ENCODE assay signal across 8 cellular contexts in the genomic region with DNA sequence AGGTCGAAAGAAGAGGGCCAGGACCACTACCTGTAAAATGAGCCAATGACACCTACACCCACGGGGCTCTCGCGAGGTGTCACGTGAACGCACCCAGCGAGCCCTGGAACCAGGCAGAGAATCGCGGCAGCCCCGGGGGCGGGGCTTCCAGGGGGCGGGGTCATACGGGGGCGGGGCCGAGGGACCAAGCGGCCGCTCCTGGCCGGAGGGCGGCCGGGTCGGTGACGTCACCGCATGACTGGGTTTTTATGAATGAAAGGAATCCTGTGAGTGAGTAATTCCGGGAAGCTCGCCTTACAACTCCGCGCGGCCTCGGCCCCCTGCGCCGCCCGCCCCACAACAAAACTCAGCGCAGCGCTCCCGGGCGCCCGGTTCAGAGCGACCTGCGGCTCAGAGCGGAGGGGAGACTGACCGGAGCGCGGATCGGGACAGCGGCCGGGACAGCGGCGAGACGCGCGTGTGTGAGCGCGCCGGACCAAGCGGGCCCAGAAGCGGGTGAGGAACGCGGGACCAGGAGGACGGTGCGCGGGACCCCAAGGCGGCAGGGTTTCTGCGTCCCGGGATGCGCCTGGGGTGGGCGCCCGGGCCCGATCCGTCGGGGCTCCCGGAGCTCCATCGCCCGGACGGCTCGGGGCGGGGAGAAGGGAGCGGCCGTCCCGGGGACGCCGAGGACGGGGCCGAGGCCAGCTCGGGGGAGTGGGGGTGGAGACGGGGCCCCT. TPM values are rescaled to one million over a fixed set of nuclear protein-coding genes. Genes with fewer than 3 reads are reported as not detected.
DNase-seq lines count a peak whose midpoint lies in the region; TF ChIP-seq lines count a peak whose summit lies in the region.

A gene (plus strand): TSS at position 277 of the 719 bp plus-strand sequence. CDS start 11,860 bp downstream, outside the sequence.

- peaks cover 26% of the 10 kb centered on the region for H3K4me1 ChIP-seq in MM.1S (ENCODE audit: low read length)

- TF ChIP-seq CTCF in MM.1S (IDR thresholded peaks at IDR 0.05; ENCODE audit: low read length) (no peak), subcutaneous adipose tissue (IDR thresholded peaks at IDR 0.05; ENCODE audit: low read depth) (no peak)

- no peaks in the 10 kb centered on the region for H3K9me3 ChIP-seq in MM.1S (replicated peaks; ENCODE audit: insufficient read depth, low read length)
- no peaks in the 10 kb centered on the region for H3K9me3 ChIP-seq in SK-N-MC (ENCODE audit: low read depth, low read length)

- peak within 1 kb of the TSS; percentile 90 for H3K4me2 ChIP-seq in MM.1S (ENCODE audit: low read depth, low read length)

- H3K27ac ChIP-seq in MM.1S (ENCODE audit: low read length) (peak within 1 kb of the TSS; percentile 77), SK-N-MC (no peak within 1 kb of the TSS)

- DNase-seq in Daoy (ENCODE audit: low read depth) = peak; percentile 97
- DNase-seq in GOT3 (lab: John Stamatoyannopoulos, UW) = peak; percentile 94
- DNase-seq in MM.1S = peak; percentile 95
- no peak for DNase-seq in SK-N-MC (ENCODE audit: low read depth, low spot score)
- DNase-seq in activated naive CD4-positive, alpha-beta T cell treated with anti-CD3 and anti-CD28 coated beads, Interleukin-2, amount 50 U/mL, for 16 hours = peak; percentile 79
- DNase-seq in germinal center (ENCODE audit: low spot score) = peak; percentile 91
- peak; percentile 83 for DNase-seq in non-pigmented ciliary epithelial cell (ENCODE audit: low read depth)

- H4K20me1 ChIP-seq in MM.1S (ENCODE audit: insufficient read depth, low read length) = no peaks in the 10 kb centered on the region

- H3K27me3 ChIP-seq in MM.1S (replicated peaks; ENCODE audit: insufficient read depth, low read length) = no peaks in the 10 kb centered on the region

- H3K4me3 ChIP-seq in MM.1S (ENCODE audit: low read length) (peak within 1 kb of the TSS; percentile 74), SK-N-MC (peak within 1 kb of the TSS; percentile 90)

- H3K9ac ChIP-seq in MM.1S (ENCODE audit: low read length) (peak within 1 kb of the TSS; percentile 86), SK-N-MC (ENCODE audit: insufficient read length) (peak within 1 kb of the TSS; percentile 77)

- no peaks in the 10 kb centered on the region for H3K36me3 ChIP-seq in MM.1S (replicated peaks; ENCODE audit: insufficient read depth, low read length)
- no peaks in the 10 kb centered on the region for H3K36me3 ChIP-seq in SK-N-MC (ENCODE audit: insufficient read depth, low read length)

- no peaks in the 10 kb centered on the region for H3K9me2 ChIP-seq in MM.1S (replicated peaks; ENCODE audit: insufficient read depth, low read length)

- H3F3A ChIP-seq in MM.1S (ENCODE audit: insufficient read depth, low read length) = peaks cover 15% of the 10 kb centered on the region; the same call in 1 of the 2 replicates

- peak within 1 kb of the TSS; percentile 68 for H2AFZ ChIP-seq in MM.1S (ENCODE audit: low read length)

- peaks cover 49% of the 10 kb centered on the region for H3K79me2 ChIP-seq in MM.1S (ENCODE audit: low read length)

RNA-seq across cellular contexts. Expression of the gene that starts here (rescaled TPM):
- 42.0 and 54.1 TPM in 2 replicates for total RNA-seq in Daoy (2014; rRNA removed; shearing (Covaris generic))
- total RNA-seq in subcutaneous adipose tissue = 10 to 100 TPM; 42.2 to 98.7 (median 55.4) TPM
